Comparison of ENCODE assay signal across 10 cellular contexts in genomic region chr12:108312885-108313203, GRCh38. TPM values are rescaled to one million over a fixed set of nuclear protein-coding genes. Genes with fewer than 3 reads are reported as not detected.
A peak's percentile ranks its signal among the peaks of the same experiment; 100 is the strongest.
DNase-seq lines count a peak whose midpoint lies in the region; ATAC-seq lines count a peak whose summit lies in the region.
"Had no signal": no experiment of that assay in that cellular context is flagged by ENCODE, and none has a peak within 500 bp of the region (broad histone marks: within the 10 kb centered on the region; RNA-seq: fewer than 3 reads in every experiment).

No MANE protein-coding gene starts in this region.

- peak overlapping the region; percentile 48 for H3K27ac ChIP-seq in caudate nucleus (ENCODE audit: low read depth, low read length)
- H3K27ac ChIP-seq in skeletal muscle tissue (ENCODE audit: low read depth, low read length), result peak overlapping the region; percentile 30
- H3K27ac ChIP-seq: ovary had no signal

- no peaks in the 10 kb centered on the region for H3K27me3 ChIP-seq in skeletal muscle tissue (ENCODE audit: control insufficient read depth in 3 of 3, insufficient read depth in 3 of 3, low read length in 3 of 3)
- H3K27me3 ChIP-seq: ovary had no signal

- peaks cover 22 to 33% (median 28%) of the 10 kb centered on the region in 3 donors for H3K4me1 ChIP-seq in skeletal muscle tissue (ENCODE audit: control insufficient read depth in 3 of 3, insufficient read depth in 3 of 3, low read length in 3 of 3)

- no peak for ATAC-seq in left colon
- no peak for ATAC-seq in GM21786 (IDR thresholded peaks at IDR 0.05; ENCODE audit: unreplicated experiment)

- H3K9ac ChIP-seq in skeletal muscle tissue (ENCODE audit: low read depth in 1 of 3, low read length in 3 of 3), result peak overlapping the region in 2 of 3 donors; percentile 40 to 43

- intact Hi-C loops in left colon (cut with DNase I, micrococcal nuclease), result no loop called here

- no peaks in the 10 kb centered on the region for H3K9me3 ChIP-seq in skeletal muscle tissue (ENCODE audit: control insufficient read depth in 3 of 3, low read length in 3 of 3)
- H3K9me3 ChIP-seq: ovary had no signal

- H3K4me3 ChIP-seq in skeletal muscle tissue (ENCODE audit: low read length in 3 of 3), result no peak overlapping the region
- H3K4me3 ChIP-seq: ovary had no signal

- no peaks in the 10 kb centered on the region for H3K36me3 ChIP-seq in skeletal muscle tissue (ENCODE audit: control insufficient read depth in 3 of 3, insufficient read depth in 3 of 3, low read length in 3 of 3)
- H3K36me3 ChIP-seq: ovary had no signal

- DNase-seq in H4 (ENCODE audit: low spot score), result peak; percentile 67
- DNase-seq in caudate nucleus (lab: John Stamatoyannopoulos, UW), result peak in 13 of 61 donors; percentile 3 to 47 (median 18)
- DNase-seq in left colon, result peak; percentile 19 to 47
- no peak for DNase-seq in NCI-H1417 treated with DMSO at 0.1 percent for 48 hours (lab: John Stamatoyannopoulos, UW)
- DNase-seq in NCI-H748 treated with DMSO at 0.1 percent for 48 hours (lab: John Stamatoyannopoulos, UW), result no peak
- DNase-seq in NCI-H526 treated with DMSO at 0.1 percent for 48 hours (lab: John Stamatoyannopoulos, UW), result no peak
- DNase-seq: activated CD4-positive, CD25-positive, alpha-beta regulatory T cell had no signal

RNA-seq across cellular contexts. Expression of gene CMKLR1, which starts 26.3 kb away (rescaled TPM):
- 1.5 and 1.6 TPM in 2 replicates for total RNA-seq in H4 (2014; rRNA removed; shearing (Covaris generic))
- 10 to 100 TPM in 1 of 2 donors, 1 to 10 TPM in 1; 2.5 to 11.4 TPM for total RNA-seq in left colon
- total RNA-seq in skeletal muscle tissue, result 5.7 TPM

Comparison
In these comparisons a context has a peak if more than half of its experiments do, and no peak if none do; other contexts are left out.
1. DNase-seq: peak in H4 (single experiment) and left colon (2 of 2); none in NCI-H1417 treated with DMSO at 0.1 percent for 48 hours (single experiment), NCI-H748 treated with DMSO at 0.1 percent for 48 hours (single experiment) and NCI-H526 treated with DMSO at 0.1 percent for 48 hours (single experiment).